ENCODE assay signal across 1 cellular context in genomic region chr9:124818431-124819281, GRCh38.
A peak's percentile ranks its signal among the peaks of the same experiment; 100 is the strongest.
TF ChIP-seq lines count a peak whose summit lies in the region.

No MANE protein-coding gene starts in this region.

TF ChIP-seq in HepG2, 621 proteins besides CTCF, POLR2A, EP300 and RAD21 (continued from another document and continues in another):
- TF ChIP-seq ZBTB40 (IDR thresholded peaks at IDR 0.05) (no peak), ZBTB40 (CRISPR knock-in tag; IDR thresholded peaks at IDR 0.05) (no peak), GLI4 (CRISPR knock-in tag; IDR thresholded peaks at IDR 0.05; ENCODE audit: borderline replicate concordance) (no peak), ZNF644 (CRISPR knock-in tag; IDR thresholded peaks at IDR 0.05; ENCODE audit: low read depth) (peak; percentile 58; the same call in 1 of the 2 replicates), ZNF562 (CRISPR knock-in tag; IDR thresholded peaks at IDR 0.05; ENCODE audit: borderline replicate concordance) (no peak), HES4 (CRISPR knock-in tag; IDR thresholded peaks at IDR 0.05; ENCODE audit: borderline replicate concordance) (no peak; the same call in 1 of the 2 replicates), NFAT5 (CRISPR knock-in tag; IDR thresholded peaks at IDR 0.05) (0 out of 2 replicates have a peak, but pooled peaks have one; percentile 66), ZSCAN5A (CRISPR knock-in tag; IDR thresholded peaks at IDR 0.05; ENCODE audit: borderline replicate concordance) (no peak; the same call in 1 of the 2 replicates), FOXK1 (CRISPR knock-in tag; IDR thresholded peaks at IDR 0.05; ENCODE audit: borderline replicate concordance, low read depth) (no peak), ZNF710 (CRISPR knock-in tag; IDR thresholded peaks at IDR 0.05; ENCODE audit: borderline replicate concordance) (0 out of 2 replicates have a peak, but pooled peaks have one; percentile 15), ARID3A (IDR thresholded peaks at IDR 0.05; ENCODE audit: low read depth, low read length) (no peak), ADNP (CRISPR knock-in tag; IDR thresholded peaks at IDR 0.05) (no peak), MAF1 (CRISPR knock-in tag; IDR thresholded peaks at IDR 0.05; ENCODE audit: borderline replicate concordance) (0 out of 2 replicates have a peak, but pooled peaks have one; percentile 59), ZNF841 (CRISPR knock-in tag; IDR thresholded peaks at IDR 0.05; ENCODE audit: borderline replicate concordance) (no peak), MED1 (CRISPR knock-in tag; IDR thresholded peaks at IDR 0.05) (peak; percentile 45; the same call in 1 of the 2 replicates), PLRG1 (conservative IDR thresholded peaks at IDR 0.05) (no peak), CBX5 (CRISPR knock-in tag; IDR thresholded peaks at IDR 0.05; ENCODE audit: borderline replicate concordance) (no peak), LCORL (IDR thresholded peaks at IDR 0.05) (no peak), LCORL (CRISPR knock-in tag; IDR thresholded peaks at IDR 0.05) (peak; percentile 74), ZBTB46 (CRISPR knock-in tag; IDR thresholded peaks at IDR 0.05; ENCODE audit: borderline replicate concordance) (no peak), KDM2A (CRISPR knock-in tag; IDR thresholded peaks at IDR 0.05; ENCODE audit: borderline replicate concordance, low read depth) (peak; percentile 64), SRSF9 (IDR thresholded peaks at IDR 0.05; ENCODE audit: borderline replicate concordance, insufficient read depth, low read depth, low read length, poor library complexity, severe bottlenecking) (no peak), ZNF441 (CRISPR knock-in tag; IDR thresholded peaks at IDR 0.05; ENCODE audit: borderline replicate concordance) (no peak), PBX3 (CRISPR knock-in tag; IDR thresholded peaks at IDR 0.05; ENCODE audit: borderline replicate concordance) (no peak), FOXK2 (IDR thresholded peaks at IDR 0.05) (no peak), HHEX (CRISPR knock-in tag; IDR thresholded peaks at IDR 0.05) (no peak), ZFY (CRISPR knock-in tag; IDR thresholded peaks at IDR 0.05) (peak; percentile 61), CEBPG (CRISPR knock-in tag; IDR thresholded peaks at IDR 0.05) (no peak), SMAD9 (CRISPR knock-in tag; IDR thresholded peaks at IDR 0.05) (peak; percentile 22; the same call in 1 of the 2 replicates), SOX13 (IDR thresholded peaks at IDR 0.05) (no peak), SOX13 (CRISPR knock-in tag; conservative IDR thresholded peaks at IDR 0.05 in 1 of 2, IDR thresholded peaks at IDR 0.05 in 1 of 2) (peak in 1 of 2 experiments; percentile 35; a peak in 1 of 4 replicates), AKAP8 (CRISPR knock-in tag; IDR thresholded peaks at IDR 0.05) (0 out of 2 replicates have a peak, but pooled peaks have one; percentile 42), WIZ (CRISPR knock-in tag; IDR thresholded peaks at IDR 0.05) (0 out of 2 replicates have a peak, but pooled peaks have one; percentile 33), ZNF264 (CRISPR knock-in tag; IDR thresholded peaks at IDR 0.05) (0 out of 2 replicates have a peak, but pooled peaks have one; percentile 67), ZBTB7A (CRISPR knock-in tag; IDR thresholded peaks at IDR 0.05) (no peak), ZNF101 (CRISPR knock-in tag; IDR thresholded peaks at IDR 0.05; ENCODE audit: borderline replicate concordance, low read depth) (no peak), GTF2F1 (IDR thresholded peaks at IDR 0.05; ENCODE audit: low read length) (no peak), RFX5 (IDR thresholded peaks at IDR 0.05; ENCODE audit: low read depth, low read length) (no peak)
